In genomic region chr17:45825792-45826191, GRCh38 we compare ENCODE assay signal across 29 cellular contexts. TPM values are rescaled to one million over a fixed set of nuclear protein-coding genes. Genes with fewer than 3 reads are reported as not detected.
DNase-seq lines count a peak whose midpoint lies in the region; ATAC-seq, FAIRE-seq and TF ChIP-seq lines count a peak whose summit lies in the region.
"Had no signal": no experiment of that assay in that cellular context is flagged by ENCODE, and none has a peak within 500 bp of the region (broad histone marks: within the 10 kb centered on the region; RNA-seq: fewer than 3 reads in every experiment).

No MANE protein-coding gene starts in this region.

- H3K36me3 ChIP-seq in gastrocnemius medialis, result no peaks in the 10 kb centered on the region
- H3K36me3 ChIP-seq: BLaER1 treated with 17β-estradiol and CSF1 and Interleukin-3, amounts not matched to agents 10 nM and 100 nM had no signal

- no peaks in the 10 kb centered on the region for H3K4me1 ChIP-seq in gastrocnemius medialis

- DNase-seq in frontal cortex (ENCODE audit: low spot score in 2 of 2), result peak; percentile 45 to 47
- DNase-seq in occipital lobe (lab: John Stamatoyannopoulos, UW), result peak; percentile 34
- DNase-seq in superior temporal gyrus (ENCODE audit: extremely low spot score), result peak; percentile 65
- no peak for DNase-seq in NCI-H2029 treated with DMSO at 0.1 percent for 48 hours (lab: John Stamatoyannopoulos, UW)
- no peak for DNase-seq in gastrocnemius medialis
- no peak for DNase-seq in DMS53 treated with DMSO at 0.1 percent for 48 hours (lab: John Stamatoyannopoulos, UW; ENCODE audit: unreplicated experiment)
- DNase-seq: ACHN; Calu3; CD8-positive, alpha-beta T cell; DMS153; GDM1; GOT3; IMR-90; NCI-H1092 treated with DMSO at 0.1 percent for 48 hours; NCI-H146; NCI-H2081; NCI-H2171; NCI-H345; NCI-H524; SHP77 had no signal

- no peaks in the 10 kb centered on the region for H3K27me3 ChIP-seq in gastrocnemius medialis
- H3K27me3 ChIP-seq: BLaER1 treated with 17β-estradiol and CSF1 and Interleukin-3, amounts not matched to agents 10 nM and 100 nM had no signal

- no peak for TF ChIP-seq CTCF in gastrocnemius medialis (IDR thresholded peaks at IDR 0.05 in 4 of 5, conservative IDR thresholded peaks at IDR 0.05 in 1 of 5)

- no peak for FAIRE-seq in frontal cortex (lab: Jason Lieb, UNC)
- FAIRE-seq: GM18507 had no signal

- no peak overlapping the region for H3K4me3 ChIP-seq in gastrocnemius medialis
- H3K4me3 ChIP-seq: BLaER1 treated with 17β-estradiol and CSF1 and Interleukin-3, amounts not matched to agents 10 nM and 100 nM; SK-N-MC had no signal

- no peaks in the 10 kb centered on the region for H3K9me3 ChIP-seq in gastrocnemius medialis
- H3K9me3 ChIP-seq: BLaER1 treated with 17β-estradiol and CSF1 and Interleukin-3, amounts not matched to agents 10 nM and 100 nM had no signal

- no peak for TF ChIP-seq POLR2A in gastrocnemius medialis (IDR thresholded peaks at IDR 0.05)

- H3K27ac ChIP-seq in angular gyrus (ENCODE audit: low read depth, low read length), result peak overlapping the region; percentile 98
- H3K27ac ChIP-seq in gastrocnemius medialis, result no peak overlapping the region
- H3K27ac ChIP-seq: BLaER1 treated with 17β-estradiol and CSF1 and Interleukin-3, amounts not matched to agents 10 nM and 100 nM; KMS-11; SK-N-MC had no signal

- in situ Hi-C loops in gastrocnemius medialis (cut with MboI; ENCODE audit: low sequenced_read_pairs in 4 of 4), result loop anchor here in 2 of 4 donors (5.0 to 25.0 kb wide), 2 partner anchors 183 to 613 kb away; partner anchors contain the start of gene FMNL1 (in 1 of the 2)

- intact Hi-C loops in gastrocnemius medialis (cut with DNase I; ENCODE audit: low total_unique reads), result no loop called here

- ATAC-seq in gastrocnemius medialis, result no peak
- ATAC-seq in HG02840 (IDR thresholded peaks at IDR 0.05; ENCODE audit: low FRiP score, unreplicated experiment), result no peak
- ATAC-seq: CD8-positive, alpha-beta T cell; HCT116 had no signal

RNA-seq across cellular contexts. Expression of gene SPPL2C, which starts 18.9 kb away (rescaled TPM):
- total RNA-seq in frontal cortex, result not detected
- not detected for total RNA-seq in occipital lobe
- not detected for total RNA-seq in gastrocnemius medialis
- total RNA-seq: Calu3; CD8-positive, alpha-beta T cell; Daoy; IMR-90; RPMI7951 had no signal

RNA-seq across cellular contexts. Expression of gene CRHR1, which starts 41.7 kb away (rescaled TPM):
- total RNA-seq in frontal cortex, result 3.7 TPM
- 6.6 TPM for total RNA-seq in occipital lobe
- total RNA-seq in gastrocnemius medialis, result not detected
- total RNA-seq: Calu3; CD8-positive, alpha-beta T cell; IMR-90; RPMI7951 had no signal

Comparison
In these comparisons a context has a peak if more than half of its experiments do, and no peak if none do; other contexts are left out.
1. DNase-seq: peak in frontal cortex (2 of 2), occipital lobe (single experiment) and superior temporal gyrus (single experiment); none in NCI-H2029 treated with DMSO at 0.1 percent for 48 hours (single experiment), gastrocnemius medialis (0 of 2) and DMS53 treated with DMSO at 0.1 percent for 48 hours (single experiment).